Comparison of ENCODE assay signal across 20 cellular contexts in genomic region chr11:124551189-124551588, GRCh38. TPM values are rescaled to one million over a fixed set of nuclear protein-coding genes. Genes with fewer than 3 reads are reported as not detected.
DNase-seq lines count a peak whose midpoint lies in the region; ATAC-seq, FAIRE-seq and TF ChIP-seq lines count a peak whose summit lies in the region.
"Had no signal": no experiment of that assay in that cellular context is flagged by ENCODE, and none has a peak within 500 bp of the region (broad histone marks: within the 10 kb centered on the region; RNA-seq: fewer than 3 reads in every experiment).

No MANE protein-coding gene starts in this region.

- H4K8ac ChIP-seq in H1 (ENCODE audit: extremely low read depth, insufficient read depth, low read length), result no peak overlapping the region

- POLR2A ChIA-PET in HepG2 (lab: Yijun Ruan, JAX), result no interaction called here
- POLR2A ChIA-PET in OCI-LY7 (lab: Charles Lee), result interaction anchor here (0.5 to 1.2 kb wide), 3 partner anchors 39 to 263 kb away, joined by 3 read pairs; no protein-coding TSS in a partner anchor
- POLR2A ChIA-PET in H1 (lab: Charles Lee; ENCODE audit: partially characterized antibody), result no interaction called here

- H3K4ac ChIP-seq in H1 (replicated peaks; ENCODE audit: insufficient read length, low read depth, low read length), result no peak overlapping the region

- H2BK120ac ChIP-seq in H1 (replicated peaks; ENCODE audit: low read depth, low read length), result no peak overlapping the region

- no peaks in the 10 kb centered on the region for H4K20me1 ChIP-seq in HepG2 (ENCODE audit: insufficient read depth, low read length)
- no peaks in the 10 kb centered on the region for H4K20me1 ChIP-seq in OCI-LY7 (ENCODE audit: insufficient read depth, low read length)
- no peaks in the 10 kb centered on the region for H4K20me1 ChIP-seq in H1 (replicated peaks in 1 of 2; ENCODE audit: control insufficient read depth in 1 of 2, insufficient read depth in 2 of 2, low read length in 2 of 2)

- no peak overlapping the region for H2BK15ac ChIP-seq in H1 (ENCODE audit: low read length)

- no peak overlapping the region for H3K27ac Mint-ChIP-seq in type B pancreatic cell
- H3K27ac Mint-ChIP-seq: IgD-negative memory B cell had no signal

- WGBS in HepG2 (ENCODE audit: low lambda C conversion rate), result 25% methylated on average over 6 of the region's 6 CpGs
- WGBS in right lobe of liver (ENCODE audit: insufficient coverage, low coverage, low lambda C conversion rate, missing lambda C conversion rate), result 65% methylated on average over 6 of the region's 6 CpGs
- 75% methylated on average over 6 of the region's 6 CpGs; no CpG with 5 or more reads in 1 of the 2 experiments for WGBS in H1 (ENCODE audit: extremely low coverage in 1 of 2, insufficient coverage in 1 of 2, insufficient read length in 1 of 2, insufficient replicate concordance in 2 of 2, low coverage in 1 of 2, low lambda C conversion rate in 2 of 2, missing lambda C conversion rate in 1 of 2), 2 experiments

- no peaks in the 10 kb centered on the region for H3K36me3 Mint-ChIP-seq in type B pancreatic cell

- H3K14ac ChIP-seq in H1 (ENCODE audit: insufficient read length), result no peak overlapping the region

- peak; percentile 1 for DNase-seq in HepG2 (ENCODE audit: low spot score)
- DNase-seq in right lobe of liver, result no peak
- no peak for DNase-seq in OCI-LY7 (ENCODE audit: low spot score)
- no peak for DNase-seq in H1 (ENCODE audit: low read depth in 1 of 2, low spot score in 2 of 2)
- DNase-seq in type B pancreatic cell (ENCODE audit: extremely low spot score, unreplicated experiment), result no peak
- DNase-seq in HuH-7.5 (ENCODE audit: low spot score), result no peak
- no peak for DNase-seq in AG20443 (ENCODE audit: low spot score)
- no peak for DNase-seq in D721Med (ENCODE audit: insufficient read length, low spot score)
- DNase-seq: 8988T, DMS 273 treated with DMSO at 0.1 percent for 48 hours, NCI-H1417, NCI-H1930, NCI-H2171, NCI-H446, PC-9, SK-N-SH had no signal

- H3K27ac ChIP-seq in HepG2 (ENCODE audit: extremely low read length, insufficient read depth, low read length) (no peak overlapping the region), right lobe of liver (no peak overlapping the region), OCI-LY7 (ENCODE audit: low read depth, low read length, poor library complexity, severe bottlenecking) (no peak overlapping the region), H1 (ENCODE audit: low read depth, low read length) (no peak overlapping the region)
- H3K27ac ChIP-seq: C4-2B, PC-9 had no signal

- intact Hi-C loops in HepG2 (cut with micrococcal nuclease; ENCODE audit: unreplicated experiment), result no loop called here
- intact Hi-C loops in right lobe of liver (cut with DNase I), result no loop called here
- intact Hi-C loops in OCI-LY7 (cut with micrococcal nuclease; ENCODE audit: unreplicated experiment), result no loop called here

- H2BK20ac ChIP-seq in H1 (ENCODE audit: low read length), result no peak overlapping the region

- H2BK12ac ChIP-seq in H1 (ENCODE audit: low read depth, low read length), result no peak overlapping the region

- peaks cover 4% of the 10 kb centered on the region for H3K27me3 Mint-ChIP-seq in type B pancreatic cell

- CTCF ChIA-PET in HepG2 (lab: Yijun Ruan, JAX; ENCODE audit: low intra/inter-chr PET ratio, low total read pairs) (no interaction called here), OCI-LY7 (lab: Charles Lee; ENCODE audit: unreplicated experiment) (interaction anchor here (0.5 kb wide), 1 partner anchor 249 kb away, joined by 3 read pairs; the partner anchor contains the start of gene MSANTD2), H1 (lab: Charles Lee; ENCODE audit: partially characterized antibody) (interaction anchor here (0.6 to 2.6 kb wide), 29 partner anchors 12 to 925 kb away, joined by 3 to 11 read pairs (median 5); partner anchors contain the start of gene OR8A1)

- H3K56ac ChIP-seq in H1 (replicated peaks; ENCODE audit: insufficient read length, low read depth, low read length), result no peak overlapping the region

- H3K9me2 ChIP-seq in OCI-LY7 (ENCODE audit: insufficient read depth, low read length), result no peaks in the 10 kb centered on the region
- H3K9me2 ChIP-seq: SK-N-SH had no signal

- H3K79me2 ChIP-seq in HepG2 (ENCODE audit: insufficient read depth, low read length) (no peaks in the 10 kb centered on the region), OCI-LY7 (ENCODE audit: insufficient read depth, low read depth, low read length) (no peaks in the 10 kb centered on the region), H1 (ENCODE audit: control insufficient read depth in 1 of 2, insufficient read depth in 2 of 2, low read length in 2 of 2) (no peaks in the 10 kb centered on the region)

- no peak overlapping the region for H2AK5ac ChIP-seq in H1 (ENCODE audit: low read depth, low read length)

- H3K23ac ChIP-seq in H1 (ENCODE audit: insufficient read length), result no peak overlapping the region

- TF ChIP-seq RAD21 in HepG2 (CRISPR knock-in tag; IDR thresholded peaks at IDR 0.05), result no peak
- peak in 1 of 2 experiments; percentile 11; a peak in 1 of 4 replicates for TF ChIP-seq RAD21 in H1 (IDR thresholded peaks at IDR 0.05 in 1 of 2, conservative IDR thresholded peaks at IDR 0.05 in 1 of 2; ENCODE audit: low read depth in 2 of 2, low read length in 2 of 2)

- no peak overlapping the region for H2BK5ac ChIP-seq in H1 (ENCODE audit: low read depth, low read length)

- H3K4me1 Mint-ChIP-seq in type B pancreatic cell (ENCODE audit: unreplicated experiment), result no peaks in the 10 kb centered on the region
- H3K4me1 Mint-ChIP-seq: IgD-negative memory B cell had no signal

- FAIRE-seq in HepG2 (lab: Jason Lieb, UNC) (no peak), H1 (lab: Jason Lieb, UNC) (peak; percentile 28), D721Med (lab: Jason Lieb, UNC) (no peak)

- no peak overlapping the region for H4K5ac ChIP-seq in H1 (ENCODE audit: insufficient read length, low read depth, low read length)

- ATAC-seq in HepG2 (peak; percentile 75), right lobe of liver (no peak)

- TF ChIP-seq CTCF in HepG2 (CRISPR knock-in tag; IDR thresholded peaks at IDR 0.05), result no peak
- TF ChIP-seq CTCF in right lobe of liver (IDR thresholded peaks at IDR 0.05), result no peak
- 0 out of 2 replicates have a peak, but pooled peaks have one; percentile 28 for TF ChIP-seq CTCF in OCI-LY7 (conservative IDR thresholded peaks at IDR 0.05; ENCODE audit: low read length)
- TF ChIP-seq CTCF in H1 (IDR thresholded peaks at IDR 0.05; ENCODE audit: control extremely low read depth in 1 of 3, insufficient read depth in 1 of 3, low read depth in 1 of 3, low read length in 3 of 3), result peak in 1 of 3 experiments; percentile 55; a peak in 1 of 4 replicates
- peak; percentile 48 for TF ChIP-seq CTCF in type B pancreatic cell (conservative IDR thresholded peaks at IDR 0.05)
- TF ChIP-seq CTCF in D721Med (IDR thresholded peaks at IDR 0.05; ENCODE audit: insufficient read depth, missing control alignments), result no peak

- no peak overlapping the region for H4K91ac ChIP-seq in H1 (replicated peaks; ENCODE audit: insufficient read length, low read length)

- BruUV-seq in HepG2 (replicated peaks; lab: Mats Ljungman, UMichigan), result no TSS peak
- no TSS peak for BruUV-seq in OCI-LY7 (replicated peaks; lab: Mats Ljungman, UMichigan)

- no peak overlapping the region for H3K4me2 ChIP-seq in HepG2 (ENCODE audit: low read depth, low read length)
- no peak overlapping the region for H3K4me2 ChIP-seq in OCI-LY7 (ENCODE audit: low read length)
- no peak overlapping the region for H3K4me2 ChIP-seq in H1 (ENCODE audit: insufficient read depth in 1 of 2, low read depth in 2 of 2, low read length in 2 of 2)
- H3K4me2 ChIP-seq: PC-9, SK-N-SH had no signal

- H2AFZ ChIP-seq in HepG2 (ENCODE audit: low read length) (no peak overlapping the region), OCI-LY7 (ENCODE audit: low read length) (no peak overlapping the region), H1 (ENCODE audit: low read length) (no peak overlapping the region)
- H2AFZ ChIP-seq: PC-9 had no signal

- H3K9ac ChIP-seq in HepG2 (ENCODE audit: insufficient read depth, low read depth, low read length) (no peak overlapping the region), H1 (replicated peaks in 1 of 4; ENCODE audit: extremely low read depth in 1 of 4, low read depth in 3 of 4, low read length in 3 of 4) (no peak overlapping the region)
- H3K9ac ChIP-seq: SK-N-SH had no signal

- no peaks in the 10 kb centered on the region for H3K23me2 ChIP-seq in H1 (ENCODE audit: low read depth, low read length)

- H3K27me3 ChIP-seq in HepG2 (ENCODE audit: control insufficient read depth in 1 of 2, insufficient read depth in 2 of 2, low read length in 2 of 2) (no peaks in the 10 kb centered on the region; a peak in 1 of 5 replicates), right lobe of liver (no peaks in the 10 kb centered on the region), H1 (replicated peaks in 1 of 4; ENCODE audit: control insufficient read depth in 3 of 4, extremely low read depth in 1 of 4, insufficient read depth in 3 of 4, low read length in 3 of 4) (no peaks in the 10 kb centered on the region)

- H3K36me3 ChIP-seq in HepG2 (replicated peaks in 1 of 2; ENCODE audit: control insufficient read depth in 1 of 2, insufficient read depth in 2 of 2, low read length in 2 of 2), result no peaks in the 10 kb centered on the region
- no peaks in the 10 kb centered on the region for H3K36me3 ChIP-seq in right lobe of liver
- H3K36me3 ChIP-seq in OCI-LY7 (ENCODE audit: insufficient read depth, low read length), result no peaks in the 10 kb centered on the region
- no peaks in the 10 kb centered on the region for H3K36me3 ChIP-seq in H1 (ENCODE audit: control insufficient read depth in 2 of 4, insufficient read depth in 4 of 4, low read length in 3 of 4)

- H3K4me3 Mint-ChIP-seq in type B pancreatic cell, result no peak overlapping the region
- H3K4me3 Mint-ChIP-seq: IgD-negative memory B cell had no signal

- TF ChIP-seq POLR2A in HepG2 (IDR thresholded peaks at IDR 0.05; ENCODE audit: insufficient read depth in 1 of 2, low read depth in 2 of 2, low read length in 2 of 2), result no peak
- no peak for TF ChIP-seq POLR2A in right lobe of liver (IDR thresholded peaks at IDR 0.05)
- no peak for TF ChIP-seq POLR2A in H1 (IDR thresholded peaks at IDR 0.05; ENCODE audit: control extremely low read depth in 1 of 2, low read depth in 2 of 2, low read length in 2 of 2)

- in situ Hi-C loops in HepG2 (cut with HindIII; ENCODE audit: extremely low pct_ligation_motif_present, low pct_unique_long_range_greater_than_20kb), result no loop called here

- no peak overlapping the region for H3K18ac ChIP-seq in H1 (ENCODE audit: extremely low read depth, low read length)

- no peaks in the 10 kb centered on the region for H3K4me1 ChIP-seq in HepG2 (ENCODE audit: insufficient read depth, low read length)
- H3K4me1 ChIP-seq in right lobe of liver, result no peaks in the 10 kb centered on the region
- H3K4me1 ChIP-seq in OCI-LY7 (ENCODE audit: insufficient read depth, low read length, poor library complexity, severe bottlenecking), result no peaks in the 10 kb centered on the region
- no peaks in the 10 kb centered on the region for H3K4me1 ChIP-seq in H1 (replicated peaks in 1 of 4; ENCODE audit: control insufficient read depth in 3 of 4, insufficient read depth in 4 of 4, low read length in 3 of 4)

- no peaks in the 10 kb centered on the region for H3K9me3 ChIP-seq in HepG2 (ENCODE audit: low read length)
- H3K9me3 ChIP-seq in right lobe of liver, result no peaks in the 10 kb centered on the region
- no peaks in the 10 kb centered on the region for H3K9me3 ChIP-seq in OCI-LY7 (ENCODE audit: low read length)
- H3K9me3 ChIP-seq in H1 (ENCODE audit: insufficient read depth in 2 of 2, low read depth in 1 of 2, low read length in 1 of 2), result no peaks in the 10 kb centered on the region
- H3K9me3 ChIP-seq: SK-N-SH had no signal

- H3K4me3 ChIP-seq in HepG2 (replicated peaks in 1 of 3; ENCODE audit: insufficient read depth in 1 of 3, low read depth in 2 of 3, low read length in 3 of 3) (no peak overlapping the region), right lobe of liver (no peak overlapping the region), OCI-LY7 (ENCODE audit: low read depth, low read length, poor library complexity, severe bottlenecking) (no peak overlapping the region), H1 (ENCODE audit: extremely low read depth in 1 of 4, insufficient read depth in 2 of 4, low read depth in 3 of 4, low read length in 4 of 4) (no peak overlapping the region)
- H3K4me3 ChIP-seq: PC-9 had no signal

- TF ChIP-seq EP300 in HepG2 (IDR thresholded peaks at IDR 0.05; ENCODE audit: low read depth in 2 of 2, low read length in 2 of 2) (no peak), HepG2 (CRISPR knock-in tag; IDR thresholded peaks at IDR 0.05; ENCODE audit: borderline replicate concordance) (no peak), H1 (IDR thresholded peaks at IDR 0.05; ENCODE audit: borderline replicate concordance in 1 of 2, low read depth in 2 of 2, low read length in 2 of 2) (no peak)

- H3K79me1 ChIP-seq in H1 (ENCODE audit: low read depth, low read length), result no peaks in the 10 kb centered on the region

- H3K9me3 Mint-ChIP-seq in type B pancreatic cell, result no peaks in the 10 kb centered on the region

RNA-seq across cellular contexts. Expression of gene OR8B12, which starts 7.7 kb away (rescaled TPM):
- total RNA-seq in HepG2 (2016; rRNA removed; fragmentation: Illumina TruSeq; extraction: Trizol) (not detected in 2 replicates), right lobe of liver (not detected), OCI-LY7 (2022) (not detected in 2 replicates), type B pancreatic cell (ENCODE audit: low replicate concordance) (not detected in 2 replicates)
- not detected in 2 replicates for total RNA-seq in HepG2 (2016; cell fraction: cytosol; rRNA removed; fragmentation: Illumina TruSeq; extraction: Trizol; ENCODE audit: low read depth)
- total RNA-seq in HepG2 (2016; cell fraction: insoluble cytoplasmic fraction; rRNA removed; fragmentation: Illumina TruSeq; extraction: Trizol), result not detected in 2 replicates
- total RNA-seq in HepG2 (2016; cell fraction: membrane; rRNA removed; fragmentation: Illumina TruSeq; extraction: Trizol), result not detected in 2 replicates
- not detected in 2 replicates for total RNA-seq in HepG2 (2016; cell fraction: nucleus; rRNA removed; fragmentation: Illumina TruSeq; extraction: Trizol)
- polyA plus RNA-seq in HepG2 (2011; rRNA removed) (not detected in 2 replicates), H1 (2011; rRNA removed) (not detected in 2 replicates)
- polyA plus RNA-seq in HepG2 (2011; cell fraction: cytosol; rRNA removed), result not detected in 2 replicates
- polyA plus RNA-seq in HepG2 (2011; cell fraction: nucleus; rRNA removed), result not detected in 2 replicates
- not detected in 2 replicates for polyA plus RNA-seq in HepG2 (2012)
- polyA plus RNA-seq in HepG2 (2016; cell fraction: cytosol; fragmentation: Illumina TruSeq; extraction: Trizol; ENCODE audit: low read depth), result not detected in 2 replicates
- polyA plus RNA-seq in HepG2 (2016; cell fraction: insoluble cytoplasmic fraction; fragmentation: Illumina TruSeq; extraction: Trizol; ENCODE audit: low read depth), result not detected in 2 replicates
- not detected in 2 replicates for polyA plus RNA-seq in HepG2 (2016; cell fraction: membrane; fragmentation: Illumina TruSeq; extraction: Trizol; ENCODE audit: low read depth)
- polyA plus RNA-seq in HepG2 (2016; cell fraction: nucleus; fragmentation: Illumina TruSeq; extraction: Trizol; ENCODE audit: insufficient read depth, low read depth), result not detected in 2 replicates
- not detected in 2 replicates for polyA minus RNA-seq in HepG2 (2011; rRNA and poly(A)+ RNA removed; ENCODE audit: low replicate concordance)
- not detected in 2 replicates for polyA minus RNA-seq in HepG2 (2011; cell fraction: cytosol; rRNA and poly(A)+ RNA removed)
- polyA minus RNA-seq in HepG2 (2011; cell fraction: nucleus; rRNA and poly(A)+ RNA removed), result not detected in 2 replicates
- total RNA-seq in OCI-LY7 (2014; rRNA removed; shearing (Covaris generic)), result not detected in 2 replicates
- not detected in 2 replicates for total RNA-seq in H1 (2021; fragmentation: NEBNext Ultra II Directional; extraction: Animal tissue kit (Norgen Biotek cat#: 25700))
- not detected for polyA plus RNA-seq in H1 (2011; cell fraction: cytosol; rRNA removed)
- polyA plus RNA-seq in H1 (2011; cell fraction: nucleus; rRNA removed), result not detected
- polyA plus RNA-seq in H1 (2012, experiment 1 of 2), result not detected in 4 replicates
- polyA plus RNA-seq in H1 (2012, experiment 2 of 2), result not detected
- not detected for polyA plus RNA-seq in H1 (2013, experiment 1 of 2)
- polyA plus RNA-seq in H1 (2013, experiment 2 of 2), result not detected
- not detected in 2 replicates for polyA minus RNA-seq in H1 (2011; rRNA and poly(A)+ RNA removed)
- polyA minus RNA-seq in H1 (2011; cell fraction: cytosol; rRNA and poly(A)+ RNA removed), result not detected
- not detected for polyA minus RNA-seq in H1 (2011; cell fraction: nucleus; rRNA and poly(A)+ RNA removed)
- total RNA-seq: LHCN-M2; PC-9; T-helper 1 cell treated with Interleukin-12 subunit alpha and Interleukin-12 subunit beta and Interleukin-4 antibody, amounts not matched to agents 30 ng/mL and 1 ng/mL, for 36 hours had no signal
- polyA plus RNA-seq: IgD-negative memory B cell, SK-N-SH had no signal

RNA-seq across cellular contexts. Expression of gene OR8A1, which starts 18.6 kb away (rescaled TPM):
- not detected in 2 replicates for total RNA-seq in HepG2 (2016; rRNA removed; fragmentation: Illumina TruSeq; extraction: Trizol)
- not detected in 2 replicates for total RNA-seq in HepG2 (2016; cell fraction: cytosol; rRNA removed; fragmentation: Illumina TruSeq; extraction: Trizol; ENCODE audit: low read depth)
- not detected in 2 replicates for total RNA-seq in HepG2 (2016; cell fraction: insoluble cytoplasmic fraction; rRNA removed; fragmentation: Illumina TruSeq; extraction: Trizol)
- not detected in 2 replicates for total RNA-seq in HepG2 (2016; cell fraction: membrane; rRNA removed; fragmentation: Illumina TruSeq; extraction: Trizol)
- total RNA-seq in HepG2 (2016; cell fraction: nucleus; rRNA removed; fragmentation: Illumina TruSeq; extraction: Trizol), result not detected in 2 replicates
- not detected in 2 replicates for polyA plus RNA-seq in HepG2 (2011; rRNA removed)
- not detected in 2 replicates for polyA plus RNA-seq in HepG2 (2011; cell fraction: cytosol; rRNA removed)
- polyA plus RNA-seq in HepG2 (2011; cell fraction: nucleus; rRNA removed), result not detected in 2 replicates
- not detected in 2 replicates for polyA plus RNA-seq in HepG2 (2012)
- polyA plus RNA-seq in HepG2 (2016; cell fraction: cytosol; fragmentation: Illumina TruSeq; extraction: Trizol; ENCODE audit: low read depth), result not detected in 2 replicates
- polyA plus RNA-seq in HepG2 (2016; cell fraction: insoluble cytoplasmic fraction; fragmentation: Illumina TruSeq; extraction: Trizol; ENCODE audit: low read depth), result not detected in 2 replicates
- polyA plus RNA-seq in HepG2 (2016; cell fraction: membrane; fragmentation: Illumina TruSeq; extraction: Trizol; ENCODE audit: low read depth), result not detected in 2 replicates
- not detected in 2 replicates for polyA plus RNA-seq in HepG2 (2016; cell fraction: nucleus; fragmentation: Illumina TruSeq; extraction: Trizol; ENCODE audit: insufficient read depth, low read depth)
- polyA minus RNA-seq in HepG2 (2011; rRNA and poly(A)+ RNA removed; ENCODE audit: low replicate concordance), result not detected in 2 replicates
- polyA minus RNA-seq in HepG2 (2011; cell fraction: cytosol; rRNA and poly(A)+ RNA removed), result not detected in 2 replicates
- not detected in 2 replicates for polyA minus RNA-seq in HepG2 (2011; cell fraction: nucleus; rRNA and poly(A)+ RNA removed)
- total RNA-seq in right lobe of liver, result not detected
- total RNA-seq in OCI-LY7 (2014; rRNA removed; shearing (Covaris generic)), result not detected in 2 replicates
- total RNA-seq in OCI-LY7 (2022), result not detected in 2 replicates
- not detected in 2 replicates for total RNA-seq in H1 (2021; fragmentation: NEBNext Ultra II Directional; extraction: Animal tissue kit (Norgen Biotek cat#: 25700))
- not detected in 2 replicates for polyA plus RNA-seq in H1 (2011; rRNA removed)
- not detected for polyA plus RNA-seq in H1 (2011; cell fraction: cytosol; rRNA removed)
- not detected for polyA plus RNA-seq in H1 (2011; cell fraction: nucleus; rRNA removed)
- polyA plus RNA-seq in H1 (2012, experiment 1 of 2), result not detected in 4 replicates
- polyA plus RNA-seq in H1 (2012, experiment 2 of 2), result not detected
- polyA plus RNA-seq in H1 (2013, experiment 1 of 2), result not detected
- polyA plus RNA-seq in H1 (2013, experiment 2 of 2), result not detected
- polyA minus RNA-seq in H1 (2011; rRNA and poly(A)+ RNA removed), result not detected in 2 replicates
- not detected for polyA minus RNA-seq in H1 (2011; cell fraction: cytosol; rRNA and poly(A)+ RNA removed)
- not detected for polyA minus RNA-seq in H1 (2011; cell fraction: nucleus; rRNA and poly(A)+ RNA removed)
- total RNA-seq in type B pancreatic cell (ENCODE audit: low replicate concordance), result 0.10 TPM in 1 of 2 replicates, not detected in the other
- total RNA-seq: LHCN-M2; PC-9; T-helper 1 cell treated with Interleukin-12 subunit alpha and Interleukin-12 subunit beta and Interleukin-4 antibody, amounts not matched to agents 30 ng/mL and 1 ng/mL, for 36 hours had no signal
- polyA plus RNA-seq: IgD-negative memory B cell, SK-N-SH had no signal

Comparison
In these comparisons a context has a peak if more than half of its experiments do, and no peak if none do; other contexts are left out.
1. CTCF ChIP-seq: peak in OCI-LY7 (single experiment) and type B pancreatic cell (single experiment); none in HepG2 (single experiment), right lobe of liver (0 of 4) and D721Med (single experiment).